In genomic region chr6:2624177-2624576, GRCh38 we compare ENCODE assay signal across 19 cellular contexts.
"Had no signal": no experiment of that assay in that cellular context is flagged by ENCODE, and none has a peak within 500 bp of the region (broad histone marks: within the 10 kb centered on the region; RNA-seq: fewer than 3 reads in every experiment).

No MANE protein-coding gene starts in this region.

- ATAC-seq: gastroesophageal sphincter; natural killer cell treated with Interleukin-12 subunit alpha and Interleukin-12 subunit beta and Interleukin-15 and Interleukin-18, amount 100 ng/mL, for 72 hours; pancreas; stimulated activated naive B cell treated with anti-CD40 and anti-IgM and Interleukin-4, amounts not matched to agents 10 μg/mL and 1 μg/mL and 100 μg/mL, for 72 hours; stimulated activated naive CD8-positive, alpha-beta T cell treated with anti-CD3 and anti-CD28 coated beads, Interleukin-15, amount 100 ng/mL, for 72 hours had no signal

- H3K4me1 Mint-ChIP-seq: stimulated activated naive B cell treated with anti-CD40 and anti-IgM and Interleukin-4, amounts not matched to agents 10 μg/mL and 1 μg/mL and 100 μg/mL, for 72 hours; stimulated activated naive CD8-positive, alpha-beta T cell treated with anti-CD3 and anti-CD28 coated beads, Interleukin-15, amount 100 ng/mL, for 72 hours had no signal

- H3K36me3 Mint-ChIP-seq: natural killer cell treated with Interleukin-12 subunit alpha and Interleukin-12 subunit beta and Interleukin-15 and Interleukin-18, amount 100 ng/mL, for 72 hours; stimulated activated naive B cell treated with anti-CD40 and anti-IgM and Interleukin-4, amounts not matched to agents 10 μg/mL and 1 μg/mL and 100 μg/mL, for 72 hours had no signal

- H3K4me3 ChIP-seq: esophagus squamous epithelium, gastroesophageal sphincter, hepatocyte, pancreas, testis had no signal

- H3K27ac Mint-ChIP-seq: natural killer cell treated with Interleukin-12 subunit alpha and Interleukin-12 subunit beta and Interleukin-15 and Interleukin-18, amount 100 ng/mL, for 72 hours; progenitor cell of endocrine pancreas; stimulated activated naive B cell treated with anti-CD40 and anti-IgM and Interleukin-4, amounts not matched to agents 10 μg/mL and 1 μg/mL and 100 μg/mL, for 72 hours; stimulated activated naive CD8-positive, alpha-beta T cell treated with anti-CD3 and anti-CD28 coated beads, Interleukin-15, amount 100 ng/mL, for 72 hours had no signal

- H3K27me3 ChIP-seq: gastroesophageal sphincter, hepatocyte, testis had no signal

- H3K36me3 ChIP-seq: esophagus squamous epithelium, gastroesophageal sphincter, pancreas had no signal

- H3K4me3 Mint-ChIP-seq: natural killer cell treated with Interleukin-12 subunit alpha and Interleukin-12 subunit beta and Interleukin-15 and Interleukin-18, amount 100 ng/mL, for 72 hours; stimulated activated naive B cell treated with anti-CD40 and anti-IgM and Interleukin-4, amounts not matched to agents 10 μg/mL and 1 μg/mL and 100 μg/mL, for 72 hours; stimulated activated naive CD8-positive, alpha-beta T cell treated with anti-CD3 and anti-CD28 coated beads, Interleukin-15, amount 100 ng/mL, for 72 hours had no signal

- H3K9me3 ChIP-seq: esophagus squamous epithelium, gastroesophageal sphincter, pancreas, testis had no signal

- H3K9me3 Mint-ChIP-seq: natural killer cell treated with Interleukin-12 subunit alpha and Interleukin-12 subunit beta and Interleukin-15 and Interleukin-18, amount 100 ng/mL, for 72 hours; stimulated activated naive B cell treated with anti-CD40 and anti-IgM and Interleukin-4, amounts not matched to agents 10 μg/mL and 1 μg/mL and 100 μg/mL, for 72 hours; stimulated activated naive CD8-positive, alpha-beta T cell treated with anti-CD3 and anti-CD28 coated beads, Interleukin-15, amount 100 ng/mL, for 72 hours had no signal

- H3K4me1 ChIP-seq: esophagus squamous epithelium, gastroesophageal sphincter, pancreas, testis had no signal

- H3K27ac ChIP-seq: esophagus squamous epithelium, gastroesophageal sphincter, hepatocyte, pancreas, testis had no signal

- DNase-seq: dermis blood vessel endothelial cell; esophagus squamous epithelium; foreskin fibroblast; glutamatergic neuron; kidney; mammary epithelial cell; midbrain; occipital lobe; pancreas; stimulated activated CD4-positive, alpha-beta T cell treated with anti-CD3 and anti-CD28 coated beads, Interleukin-2, amount 100 ng/mL, for 24 hours; stimulated activated CD4-positive, alpha-beta T cell treated with anti-CD3 and anti-CD28 coated beads, Interleukin-4, amount 100 ng/mL, for 4 hours; stimulated activated naive B cell treated with anti-CD40 and anti-IgM and Interleukin-4, amounts not matched to agents 10 μg/mL and 1 μg/mL and 100 μg/mL, for 72 hours; stimulated activated naive CD8-positive, alpha-beta T cell treated with anti-CD3 and anti-CD28 coated beads, Interleukin-15, amount 100 ng/mL, for 72 hours; testis; trophoblast cell had no signal
